21 cellular contexts compared by ENCODE assay signal in the genomic region with DNA sequence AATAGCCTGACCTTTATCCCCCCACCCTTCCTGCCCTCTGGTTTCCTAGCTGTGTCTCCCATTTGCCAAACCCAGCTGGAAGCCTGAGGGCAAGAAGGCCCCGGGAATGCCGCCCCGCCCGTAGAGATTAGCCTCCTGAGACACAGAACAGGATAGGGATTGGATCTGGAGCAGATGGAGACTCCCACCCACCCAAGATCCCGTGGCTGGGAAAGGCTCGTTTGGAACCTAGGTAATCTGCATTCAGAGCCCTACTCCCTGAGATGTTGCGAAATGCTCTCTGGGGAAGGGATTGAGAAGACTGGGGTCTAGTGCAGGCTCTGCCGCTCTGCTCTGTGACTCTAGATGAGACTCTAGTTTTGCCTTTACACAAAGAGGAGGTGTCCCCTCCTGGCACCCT. TPM values are rescaled to one million over a fixed set of nuclear protein-coding genes. Genes with fewer than 3 reads are reported as not detected.
DNase-seq lines count a peak whose midpoint lies in the region; ATAC-seq and TF ChIP-seq lines count a peak whose summit lies in the region.
"Had no signal": no experiment of that assay in that cellular context is flagged by ENCODE, and none has a peak within 500 bp of the region (broad histone marks: within the 10 kb centered on the region; RNA-seq: fewer than 3 reads in every experiment).

No MANE protein-coding gene starts in this region.

- H3K4me1 ChIP-seq in esophagus squamous epithelium, result peaks cover 34 to 85% (median 44%) of the 10 kb centered on the region in 3 donors
- H3K4me1 ChIP-seq in smooth muscle cell (ENCODE audit: low read depth), result peaks cover 7% of the 10 kb centered on the region
- H3K4me1 ChIP-seq: psoas muscle had no signal

- H3F3A ChIP-seq in smooth muscle cell (ENCODE audit: low read depth), result no peaks in the 10 kb centered on the region

- H3K79me2 ChIP-seq in smooth muscle cell (ENCODE audit: low read depth), result no peaks in the 10 kb centered on the region

- peak overlapping the region; percentile 27 for H3K4me2 ChIP-seq in smooth muscle cell
- H3K4me2 ChIP-seq: SK-N-SH had no signal

- 44% methylated on average over 8 of the region's 8 CpGs; no CpG with 5 or more reads in 1 of the 2 donors for WGBS in esophagus squamous epithelium, 2 donors
- WGBS in smooth muscle cell (ENCODE audit: low lambda C conversion rate), result 28% methylated on average over 8 of the region's 8 CpGs

- no peaks in the 10 kb centered on the region for H3K9me3 Mint-ChIP-seq in activated naive CD4-positive, alpha-beta T cell treated with anti-CD3 and anti-CD28 coated beads, Interleukin-2, amount 10 ng/mL, durations not matched to agents 7 days and 5 days
- H3K9me3 Mint-ChIP-seq in activated naive CD4-positive, alpha-beta T cell treated with anti-CD3 and anti-CD28 coated beads for 36 hours, result no peaks in the 10 kb centered on the region

- CTCF ChIA-PET in activated naive CD4-positive, alpha-beta T cell treated with anti-CD3 and anti-CD28 coated beads, Interleukin-2, amount 10 ng/mL, durations not matched to agents 7 days and 5 days (lab: Charles Lee), result interaction anchor here (1.0 to 2.3 kb wide), 4 partner anchors 11 to 62 kb away, joined by 4 to 7 read pairs (median 4); a partner anchor contains a TSS
- CTCF ChIA-PET in activated naive CD4-positive, alpha-beta T cell treated with anti-CD3 and anti-CD28 coated beads for 36 hours (lab: Charles Lee), result interaction anchor here (1.9 to 3.7 kb wide), 3 partner anchors 17 to 61 kb away, joined by 5 to 19 read pairs (median 5); no protein-coding TSS in a partner anchor

- H3K27ac ChIP-seq in esophagus squamous epithelium, result peak overlapping the region; percentile 66 to 92 (median 92)
- H3K27ac ChIP-seq in smooth muscle cell (ENCODE audit: low read depth), result peak overlapping the region; percentile 56
- H3K27ac ChIP-seq: psoas muscle had no signal

- H3K9me3 ChIP-seq in esophagus squamous epithelium (no peaks in the 10 kb centered on the region), smooth muscle cell (replicated peaks; ENCODE audit: low read depth) (no peaks in the 10 kb centered on the region)
- H3K9me3 ChIP-seq: psoas muscle, SK-N-SH had no signal

- no peak overlapping the region for H3K9ac ChIP-seq in smooth muscle cell (ENCODE audit: low read depth)
- H3K9ac ChIP-seq: SK-N-SH had no signal

- no peak overlapping the region for H2AFZ ChIP-seq in smooth muscle cell (ENCODE audit: low read depth)

- H3K27ac Mint-ChIP-seq in activated naive CD4-positive, alpha-beta T cell treated with anti-CD3 and anti-CD28 coated beads, Interleukin-2, amount 10 ng/mL, durations not matched to agents 7 days and 5 days, result peak overlapping the region; percentile 83
- H3K27ac Mint-ChIP-seq in activated naive CD4-positive, alpha-beta T cell treated with anti-CD3 and anti-CD28 coated beads for 36 hours, result no peak overlapping the region

- intact Hi-C loops in activated naive CD4-positive, alpha-beta T cell treated with anti-CD3 and anti-CD28 coated beads for 36 hours (cut with micrococcal nuclease), result no loop called here
- intact Hi-C loops in esophagus squamous epithelium (cut with DNase I), result no loop called here

- H3K4me3 ChIP-seq in esophagus squamous epithelium, result peak overlapping the region in 1 of 4 donors; percentile 13
- no peak overlapping the region for H3K4me3 ChIP-seq in smooth muscle cell
- H3K4me3 ChIP-seq: psoas muscle had no signal

- H3K4me1 Mint-ChIP-seq in activated naive CD4-positive, alpha-beta T cell treated with anti-CD3 and anti-CD28 coated beads, Interleukin-2, amount 10 ng/mL, durations not matched to agents 7 days and 5 days, result peaks cover 68% of the 10 kb centered on the region
- H3K4me1 Mint-ChIP-seq in activated naive CD4-positive, alpha-beta T cell treated with anti-CD3 and anti-CD28 coated beads for 36 hours (ENCODE audit: low read depth), result peaks cover 7% of the 10 kb centered on the region
- H3K4me1 Mint-ChIP-seq: CD14-positive monocyte had no signal

- DNase-seq in activated naive CD4-positive, alpha-beta T cell treated with anti-CD3 and anti-CD28 coated beads, Interleukin-2, amount 10 ng/mL, durations not matched to agents 7 days and 5 days, result no peak
- DNase-seq in activated naive CD4-positive, alpha-beta T cell treated with anti-CD3 and anti-CD28 coated beads for 36 hours, result no peak
- DNase-seq in NCI-H82 treated with DMSO at 0.1 percent for 48 hours (lab: John Stamatoyannopoulos, UW; ENCODE audit: unreplicated experiment), result peak; percentile 86
- DNase-seq in esophagus squamous epithelium (lab: John Stamatoyannopoulos, UW), result no peak
- no peak for DNase-seq in smooth muscle cell (lab: John Stamatoyannopoulos, UW; ENCODE audit: unreplicated experiment)
- no peak for DNase-seq in NK-92 (lab: John Stamatoyannopoulos, UW; ENCODE audit: unreplicated experiment)
- DNase-seq: activated naive CD4-positive, alpha-beta T cell; aorta; DMS153; hypothalamus; kidney; MM.1S; NCI-H1930; NCI-H446 treated with DMSO at 0.1 percent for 48 hours; psoas muscle; SK-N-SH; stimulated activated CD4-positive, alpha-beta T cell treated with anti-CD3 and anti-CD28 coated beads, Interleukin-12 subunit alpha, Interleukin-12 subunit beta, amount 100 ng/mL, for 4 hours had no signal

- no peak for TF ChIP-seq CTCF in esophagus squamous epithelium (IDR thresholded peaks at IDR 0.05)
- TF ChIP-seq CTCF in smooth muscle cell (IDR thresholded peaks at IDR 0.05; ENCODE audit: borderline replicate concordance, insufficient read depth, poor library complexity, severe bottlenecking), result no peak

- H3K4me3 Mint-ChIP-seq in activated naive CD4-positive, alpha-beta T cell treated with anti-CD3 and anti-CD28 coated beads, Interleukin-2, amount 10 ng/mL, durations not matched to agents 7 days and 5 days, result no peak overlapping the region
- H3K4me3 Mint-ChIP-seq in activated naive CD4-positive, alpha-beta T cell treated with anti-CD3 and anti-CD28 coated beads for 36 hours, result no peak overlapping the region
- H3K4me3 Mint-ChIP-seq: CD14-positive monocyte had no signal

- H3K36me3 Mint-ChIP-seq in activated naive CD4-positive, alpha-beta T cell treated with anti-CD3 and anti-CD28 coated beads, Interleukin-2, amount 10 ng/mL, durations not matched to agents 7 days and 5 days, result peaks cover 26% of the 10 kb centered on the region
- no peaks in the 10 kb centered on the region for H3K36me3 Mint-ChIP-seq in activated naive CD4-positive, alpha-beta T cell treated with anti-CD3 and anti-CD28 coated beads for 36 hours (ENCODE audit: low read depth)
- H3K36me3 Mint-ChIP-seq: CD14-positive monocyte had no signal

- TF ChIP-seq POLR2A in esophagus squamous epithelium (IDR thresholded peaks at IDR 0.05), result no peak

- no peak for ATAC-seq in HG03045 (IDR thresholded peaks at IDR 0.05; ENCODE audit: unreplicated experiment)
- ATAC-seq in GM21423 (IDR thresholded peaks at IDR 0.05; ENCODE audit: unreplicated experiment), result no peak
- ATAC-seq: psoas muscle had no signal

- H4K20me1 ChIP-seq in smooth muscle cell (ENCODE audit: low read depth), result no peaks in the 10 kb centered on the region

- no peaks in the 10 kb centered on the region for H3K27me3 Mint-ChIP-seq in activated naive CD4-positive, alpha-beta T cell treated with anti-CD3 and anti-CD28 coated beads, Interleukin-2, amount 10 ng/mL, durations not matched to agents 7 days and 5 days
- H3K27me3 Mint-ChIP-seq in activated naive CD4-positive, alpha-beta T cell treated with anti-CD3 and anti-CD28 coated beads for 36 hours (ENCODE audit: low read depth), result no peaks in the 10 kb centered on the region

- H3K36me3 ChIP-seq in esophagus squamous epithelium (peaks cover 0 to 11% (median 1%) of the 10 kb centered on the region in 3 donors), smooth muscle cell (ENCODE audit: low read depth) (no peaks in the 10 kb centered on the region)

- H3K27me3 ChIP-seq in esophagus squamous epithelium, result peaks cover 0 to 5% (median 0%) of the 10 kb centered on the region in 4 donors
- H3K27me3 ChIP-seq in smooth muscle cell (ENCODE audit: low read depth), result no peaks in the 10 kb centered on the region

RNA-seq across cellular contexts. Expression of a gene that starts 10.9 kb away (rescaled TPM):
- total RNA-seq in activated naive CD4-positive, alpha-beta T cell treated with anti-CD3 and anti-CD28 coated beads for 36 hours, result 1 to 10 TPM; 7.2 to 8.1 TPM
- total RNA-seq in esophagus squamous epithelium (1,000 to 10,000 TPM; 1,484 to 2,988 (median 2,291) TPM), smooth muscle cell (20.9 and 33.3 TPM in 2 replicates)
- polyA plus RNA-seq in smooth muscle cell, result 29.3 and 30.8 TPM in 2 replicates
- polyA plus RNA-seq: neural cell had no signal

RNA-seq across cellular contexts. Expression of a gene that starts 34.1 kb away (rescaled TPM):
- total RNA-seq in activated naive CD4-positive, alpha-beta T cell treated with anti-CD3 and anti-CD28 coated beads for 36 hours, result not detected
- total RNA-seq in esophagus squamous epithelium (under 1 TPM in 2 of 4 donors, not detected in 2; 0.15 to 0.57 TPM), smooth muscle cell (0.76 TPM in 1 of 2 replicates, not detected in the other)
- 0.45 TPM in 1 of 2 replicates, not detected in the other for polyA plus RNA-seq in smooth muscle cell
- polyA plus RNA-seq: CD14-positive monocyte, neural cell had no signal

RNA-seq across cellular contexts. Expression of a gene that starts 37.3 kb away (rescaled TPM):
- 10 to 100 TPM; 38.2 to 38.6 TPM for total RNA-seq in activated naive CD4-positive, alpha-beta T cell treated with anti-CD3 and anti-CD28 coated beads for 36 hours
- total RNA-seq in esophagus squamous epithelium (10 to 100 TPM; 23.6 to 43.7 (median 38.3) TPM), smooth muscle cell (14.0 and 23.0 TPM in 2 replicates)
- polyA plus RNA-seq in smooth muscle cell, result 19.8 and 23.4 TPM in 2 replicates

Comparison
In these comparisons a context has a peak if more than half of its experiments do, and no peak if none do; other contexts are left out.
1. RNA of a gene that starts 10.9 kb away (total RNA-seq): 1,484 to 2,988 TPM in esophagus squamous epithelium; 20.9 to 33.3 TPM in smooth muscle cell and 7.2 to 8.1 TPM in activated naive CD4-positive, alpha-beta T cell treated with anti-CD3 and anti-CD28 coated beads for 36 hours; every median in the first group is over 10 times any median in the second.